In the genomic region with DNA sequence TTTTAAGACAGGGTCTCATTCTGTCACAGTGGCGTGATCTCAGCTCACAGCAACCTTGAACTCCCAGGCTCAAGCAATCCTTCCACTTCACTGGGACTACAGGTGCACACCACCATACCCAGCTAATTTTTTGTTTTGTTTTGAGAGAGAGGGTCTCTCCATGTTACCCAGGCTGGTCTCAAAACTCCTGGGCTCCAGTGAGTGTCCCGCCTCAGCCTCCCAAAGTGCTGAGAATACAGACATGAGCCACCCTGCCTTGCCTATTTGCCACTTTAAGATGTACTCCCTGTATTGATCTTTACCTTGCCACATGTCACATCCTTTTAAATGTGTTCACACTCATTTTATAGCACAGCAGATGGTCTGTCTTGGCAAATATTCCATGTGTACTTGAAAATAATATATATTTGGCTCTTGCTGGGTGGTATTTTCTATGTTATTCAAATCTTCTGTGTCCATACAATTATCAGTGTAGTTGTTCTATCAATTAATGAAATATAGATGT, we compare ENCODE assay signal across 2 cellular contexts.
TF ChIP-seq lines count a peak whose summit lies in the region.

No MANE protein-coding gene starts in this region.

TF ChIP-seq in HCT116, 20 proteins besides CTCF, POLR2A, EP300 and RAD21:
- TF ChIP-seq SRF (IDR thresholded peaks at IDR 0.05; ENCODE audit: low read depth) (no peak), TCF7L2 (IDR thresholded peaks at IDR 0.05; ENCODE audit: borderline replicate concordance, extremely low read depth, insufficient read depth, insufficient read length) (no peak), ELF1 (IDR thresholded peaks at IDR 0.05; ENCODE audit: borderline replicate concordance, low read depth) (no peak), EGR1 (IDR thresholded peaks at IDR 0.05; ENCODE audit: low read depth) (no peak)
- TF ChIP-seq, protein P1, sequence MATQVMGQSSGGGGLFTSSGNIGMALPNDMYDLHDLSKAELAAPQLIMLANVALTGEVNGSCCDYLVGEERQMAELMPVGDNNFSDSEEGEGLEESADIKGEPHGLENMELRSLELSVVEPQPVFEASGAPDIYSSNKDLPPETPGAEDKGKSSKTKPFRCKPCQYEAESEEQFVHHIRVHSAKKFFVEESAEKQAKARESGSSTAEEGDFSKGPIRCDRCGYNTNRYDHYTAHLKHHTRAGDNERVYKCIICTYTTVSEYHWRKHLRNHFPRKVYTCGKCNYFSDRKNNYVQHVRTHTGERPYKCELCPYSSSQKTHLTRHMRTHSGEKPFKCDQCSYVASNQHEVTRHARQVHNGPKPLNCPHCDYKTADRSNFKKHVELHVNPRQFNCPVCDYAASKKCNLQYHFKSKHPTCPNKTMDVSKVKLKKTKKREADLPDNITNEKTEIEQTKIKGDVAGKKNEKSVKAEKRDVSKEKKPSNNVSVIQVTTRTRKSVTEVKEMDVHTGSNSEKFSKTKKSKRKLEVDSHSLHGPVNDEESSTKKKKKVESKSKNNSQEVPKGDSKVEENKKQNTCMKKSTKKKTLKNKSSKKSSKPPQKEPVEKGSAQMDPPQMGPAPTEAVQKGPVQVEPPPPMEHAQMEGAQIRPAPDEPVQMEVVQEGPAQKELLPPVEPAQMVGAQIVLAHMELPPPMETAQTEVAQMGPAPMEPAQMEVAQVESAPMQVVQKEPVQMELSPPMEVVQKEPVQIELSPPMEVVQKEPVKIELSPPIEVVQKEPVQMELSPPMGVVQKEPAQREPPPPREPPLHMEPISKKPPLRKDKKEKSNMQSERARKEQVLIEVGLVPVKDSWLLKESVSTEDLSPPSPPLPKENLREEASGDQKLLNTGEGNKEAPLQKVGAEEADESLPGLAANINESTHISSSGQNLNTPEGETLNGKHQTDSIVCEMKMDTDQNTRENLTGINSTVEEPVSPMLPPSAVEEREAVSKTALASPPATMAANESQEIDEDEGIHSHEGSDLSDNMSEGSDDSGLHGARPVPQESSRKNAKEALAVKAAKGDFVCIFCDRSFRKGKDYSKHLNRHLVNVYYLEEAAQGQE (IDR thresholded peaks at IDR 0.05; ENCODE audit: low read depth): no peak

TF ChIP-seq in HepG2, 621 proteins besides CTCF, POLR2A, EP300 and RAD21:
- TF ChIP-seq ZSCAN22 (CRISPR knock-in tag; IDR thresholded peaks at IDR 0.05) (no peak), DPF2 (CRISPR knock-in tag; IDR thresholded peaks at IDR 0.05; ENCODE audit: borderline replicate concordance, low read depth) (no peak), YY1 (IDR thresholded peaks at IDR 0.05; ENCODE audit: insufficient read depth, insufficient replicate concordance, low read depth, low read length) (no peak), IRX3 (CRISPR knock-in tag; IDR thresholded peaks at IDR 0.05; ENCODE audit: borderline replicate concordance, low read depth) (no peak), SIN3B (IDR thresholded peaks at IDR 0.05; ENCODE audit: low read length) (no peak), ZNF776 (CRISPR knock-in tag; IDR thresholded peaks at IDR 0.05) (no peak), ZNF569 (CRISPR knock-in tag; IDR thresholded peaks at IDR 0.05; ENCODE audit: borderline replicate concordance) (no peak), ZNF383 (CRISPR knock-in tag; IDR thresholded peaks at IDR 0.05; ENCODE audit: borderline replicate concordance) (no peak), JUNB (CRISPR knock-in tag; IDR thresholded peaks at IDR 0.05; ENCODE audit: borderline replicate concordance) (no peak)
